Comparison of ENCODE assay signal across 28 cellular contexts in the genomic region with DNA sequence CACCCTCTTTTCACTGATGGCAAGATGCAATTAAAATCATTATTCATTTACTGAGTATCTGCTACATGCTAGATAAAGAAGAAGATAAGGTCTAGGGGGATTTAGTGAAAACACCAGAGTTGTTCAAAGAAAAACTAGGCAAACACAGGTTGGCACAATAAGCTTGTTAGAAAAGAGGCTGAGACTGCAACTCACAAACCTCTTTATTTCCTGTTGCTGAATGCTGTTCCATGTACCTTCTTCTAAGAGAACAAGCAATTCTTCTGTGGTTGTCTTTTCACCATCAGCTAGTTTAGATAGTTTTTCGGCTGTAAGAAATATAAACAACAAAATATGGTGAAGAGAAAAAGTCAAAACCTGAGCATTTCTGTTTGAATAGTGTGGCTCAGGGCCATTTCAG.
DNase-seq lines count a peak whose midpoint lies in the region; ATAC-seq, FAIRE-seq and TF ChIP-seq lines count a peak whose summit lies in the region.
"Had no signal": no experiment of that assay in that cellular context is flagged by ENCODE, and none has a peak within 500 bp of the region (broad histone marks: within the 10 kb centered on the region; RNA-seq: fewer than 3 reads in every experiment).

No MANE protein-coding gene starts in this region.

- peak overlapping the region; percentile 67 for H3K27ac Mint-ChIP-seq in activated naive CD8-positive, alpha-beta T cell
- H3K27ac Mint-ChIP-seq in neural crest cell (ENCODE audit: unreplicated experiment): peak overlapping the region; percentile 69
- H3K27ac Mint-ChIP-seq: nephron had no signal

- POLR2A ChIA-PET in SK-N-SH (lab: Yijun Ruan, JAX) (no interaction called here), HEK293T (lab: Yijun Ruan, JAX) (no interaction called here)

- no peaks in the 10 kb centered on the region for H3K9me2 ChIP-seq in SK-N-SH

- H3K27me3 ChIP-seq in SK-N-SH (ENCODE audit: insufficient read depth): no peaks in the 10 kb centered on the region
- H3K27me3 ChIP-seq in KMS-11 (ENCODE audit: insufficient read depth, low read depth): no peaks in the 10 kb centered on the region
- no peaks in the 10 kb centered on the region for H3K27me3 ChIP-seq in prostate gland (replicated peaks; ENCODE audit: insufficient read depth)
- H3K27me3 ChIP-seq: esophagus squamous epithelium had no signal

- H3K36me3 ChIP-seq in SK-N-SH (replicated peaks in 1 of 2; ENCODE audit: control insufficient read depth in 1 of 2, insufficient read depth in 2 of 2, low read length in 1 of 2) (peaks cover 26 to 52% of the 10 kb centered on the region in 2 experiments), KMS-11 (ENCODE audit: insufficient read depth) (no peaks in the 10 kb centered on the region), prostate gland (peaks cover 0 to 10% of the 10 kb centered on the region in 2 donors)

- H3K4me3 Mint-ChIP-seq in activated naive CD8-positive, alpha-beta T cell: no peak overlapping the region
- H3K4me3 Mint-ChIP-seq in neural crest cell: no peak overlapping the region
- H3K4me3 Mint-ChIP-seq: nephron had no signal

- no peak for TF ChIP-seq EP300 in SK-N-SH (IDR thresholded peaks at IDR 0.05; ENCODE audit: borderline replicate concordance in 1 of 2, low read depth in 1 of 2, low read length in 1 of 2)

- H3K79me2 ChIP-seq in SK-N-SH (ENCODE audit: insufficient read depth) (no peaks in the 10 kb centered on the region; the same call in 1 of the 2 replicates), KMS-11 (ENCODE audit: insufficient read depth, low read depth) (no peaks in the 10 kb centered on the region)

- ATAC-seq in SK-N-SH treated with all-trans-retinoic acid at 6 μM for 48 hours: no peak
- ATAC-seq: left cardiac atrium had no signal

- H2AFZ ChIP-seq in SK-N-SH (ENCODE audit: low read depth) (no peak overlapping the region), KMS-11 (ENCODE audit: low read depth) (no peak overlapping the region)

- H3K9me3 Mint-ChIP-seq in activated naive CD8-positive, alpha-beta T cell (ENCODE audit: low read depth): no peaks in the 10 kb centered on the region
- no peaks in the 10 kb centered on the region for H3K9me3 Mint-ChIP-seq in neural crest cell
- H3K9me3 Mint-ChIP-seq: nephron had no signal

- H3K27ac ChIP-seq in SK-N-SH (ENCODE audit: low read depth in 2 of 2, low read length in 1 of 2): peak overlapping the region in 1 of 2 experiments; percentile 69; a peak in 1 of 4 replicates
- 0 out of 2 replicates have a peak overlapping the region, but pooled peaks have one; percentile 9 for H3K27ac ChIP-seq in KMS-11
- no peak overlapping the region for H3K27ac ChIP-seq in prostate gland
- H3K27ac ChIP-seq: VCaP had no signal

- no peak for TF ChIP-seq CTCF in SK-N-SH (IDR thresholded peaks at IDR 0.05)
- TF ChIP-seq CTCF in KMS-11 (conservative IDR thresholded peaks at IDR 0.05; ENCODE audit: low read depth, low read length): no peak
- no peak for TF ChIP-seq CTCF in neural crest cell (conservative IDR thresholded peaks at IDR 0.05)
- no peak for TF ChIP-seq CTCF in prostate gland (IDR thresholded peaks at IDR 0.05)

- TF ChIP-seq RAD21 in SK-N-SH (IDR thresholded peaks at IDR 0.05; ENCODE audit: low read length): no peak

- 100% methylated on average over 1 of the region's 1 CpG for WGBS in SK-N-SH (ENCODE audit: low lambda C conversion rate)
- WGBS in prostate gland: 72% methylated on average over 1 of the region's 1 CpG

- TF ChIP-seq POLR2A in prostate gland (IDR thresholded peaks at IDR 0.05): no peak

- intact Hi-C loops in prostate gland (cut with DNase I): no loop called here

- peaks cover 32% of the 10 kb centered on the region for H3K4me1 Mint-ChIP-seq in activated naive CD8-positive, alpha-beta T cell (ENCODE audit: low read depth)
- no peaks in the 10 kb centered on the region for H3K4me1 Mint-ChIP-seq in neural crest cell
- H3K4me1 Mint-ChIP-seq: nephron had no signal

- H3K27me3 Mint-ChIP-seq in activated naive CD8-positive, alpha-beta T cell: no peaks in the 10 kb centered on the region
- H3K27me3 Mint-ChIP-seq in neural crest cell (ENCODE audit: low read depth): no peaks in the 10 kb centered on the region

- no peak for DNase-seq in SK-N-SH
- DNase-seq in neural crest cell (ENCODE audit: low read depth, low spot score): no peak
- DNase-seq in prostate gland (ENCODE audit: low spot score): no peak
- no peak for DNase-seq in HEK293T (ENCODE audit: extremely low spot score)
- no peak for DNase-seq in GM19239 (ENCODE audit: insufficient read length, low spot score)
- DNase-seq: 8988T; activated gamma-delta T cell; Calu3; cerebellar nuclear complex; effector CD8-positive, alpha-beta T cell; EL; esophagus squamous epithelium; HCEC 1CT; left cardiac atrium; mesendoderm; NCI-H1092 treated with DMSO at 0.1 percent for 48 hours; NCI-H2029 treated with DMSO at 0.1 percent for 48 hours; NCI-H345; OCI-M1; posterior cingulate gyrus; SHP77; stimulated activated naive CD4-positive, alpha-beta T cell treated with Interleukin-2 at 50 U/mL for 16 hours; trophoblast cell had no signal

- H3K4me1 ChIP-seq in SK-N-SH (ENCODE audit: control insufficient read depth in 1 of 2, insufficient read depth in 2 of 2, low read depth in 1 of 2, low read length in 1 of 2): peaks cover 0 to 21% of the 10 kb centered on the region in 2 experiments; a peak in 1 of 4 replicates
- peaks cover 51% of the 10 kb centered on the region for H3K4me1 ChIP-seq in KMS-11 (ENCODE audit: low read depth, poor library complexity, severe bottlenecking)
- H3K4me1 ChIP-seq in prostate gland (replicated peaks): no peaks in the 10 kb centered on the region

- no peaks in the 10 kb centered on the region for H3K9me3 ChIP-seq in SK-N-SH
- no peaks in the 10 kb centered on the region for H3K9me3 ChIP-seq in prostate gland
- H3K9me3 ChIP-seq: esophagus squamous epithelium had no signal

- H3K4me2 ChIP-seq in SK-N-SH: peak overlapping the region; percentile 42; the same call in 1 of the 2 replicates
- no peak overlapping the region for H3K4me2 ChIP-seq in KMS-11

- no peak for FAIRE-seq in GM19239 (lab: Jason Lieb, UNC)

- H4K20me1 ChIP-seq in SK-N-SH (ENCODE audit: insufficient read depth) (no peaks in the 10 kb centered on the region), KMS-11 (ENCODE audit: insufficient read depth) (no peaks in the 10 kb centered on the region)

- H3K4me3 ChIP-seq in SK-N-SH (ENCODE audit: low read depth in 2 of 2, low read length in 1 of 2) (no peak overlapping the region), KMS-11 (IDR thresholded peaks at IDR 0.05; ENCODE audit: insufficient read depth, low read depth, low read length) (no peak overlapping the region), prostate gland (no peak overlapping the region)
- H3K4me3 ChIP-seq: esophagus squamous epithelium had no signal

- peaks cover 9% of the 10 kb centered on the region for H3K36me3 Mint-ChIP-seq in activated naive CD8-positive, alpha-beta T cell
- H3K36me3 Mint-ChIP-seq in neural crest cell (ENCODE audit: low read depth): peaks cover 13% of the 10 kb centered on the region

- H3F3A ChIP-seq in SK-N-SH (replicated peaks; ENCODE audit: insufficient read depth): peaks cover 15% of the 10 kb centered on the region

- no peak overlapping the region for H3K9ac ChIP-seq in SK-N-SH
- H3K9ac ChIP-seq in KMS-11: no peak overlapping the region

- CTCF ChIA-PET in SK-N-SH (lab: Yijun Ruan, JAX): interaction anchor here (0.7 to 3.9 kb wide), 8 partner anchors 10 to 183 kb away, joined by 3 to 23 read pairs (median 4); no protein-coding TSS in a partner anchor
- CTCF ChIA-PET in HEK293T (lab: Yijun Ruan, JAX): no interaction called here

TF ChIP-seq in SK-N-SH, 30 proteins besides CTCF, POLR2A, EP300 and RAD21 (continues in another document):
- TF ChIP-seq TCF12 (IDR thresholded peaks at IDR 0.05) (no peak), EZH2phosphoT487 (IDR thresholded peaks at IDR 0.05; ENCODE audit: borderline replicate concordance, low read depth) (no peak), GABPA (IDR thresholded peaks at IDR 0.05; ENCODE audit: low read depth) (no peak)
- TF ChIP-seq, protein P1, sequence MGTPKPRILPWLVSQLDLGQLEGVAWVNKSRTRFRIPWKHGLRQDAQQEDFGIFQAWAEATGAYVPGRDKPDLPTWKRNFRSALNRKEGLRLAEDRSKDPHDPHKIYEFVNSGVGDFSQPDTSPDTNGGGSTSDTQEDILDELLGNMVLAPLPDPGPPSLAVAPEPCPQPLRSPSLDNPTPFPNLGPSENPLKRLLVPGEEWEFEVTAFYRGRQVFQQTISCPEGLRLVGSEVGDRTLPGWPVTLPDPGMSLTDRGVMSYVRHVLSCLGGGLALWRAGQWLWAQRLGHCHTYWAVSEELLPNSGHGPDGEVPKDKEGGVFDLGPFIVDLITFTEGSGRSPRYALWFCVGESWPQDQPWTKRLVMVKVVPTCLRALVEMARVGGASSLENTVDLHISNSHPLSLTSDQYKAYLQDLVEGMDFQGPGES (IDR thresholded peaks at IDR 0.05; ENCODE audit: low read depth, low read length): no peak

TF ChIP-seq in SK-N-SH treated with all-trans-retinoic acid at 6 μM for 48 hours, 23 proteins besides CTCF, POLR2A, EP300 and RAD21 (continues in another document):
- TF ChIP-seq CSDC2 (CRISPR knock-in tag; IDR thresholded peaks at IDR 0.05) (no peak), ZNF565 (CRISPR knock-in tag; conservative IDR thresholded peaks at IDR 0.05; ENCODE audit: low read depth) (no peak), ZFP3 (CRISPR knock-in tag; IDR thresholded peaks at IDR 0.05) (no peak), TOX (CRISPR knock-in tag; IDR thresholded peaks at IDR 0.05; ENCODE audit: borderline replicate concordance) (no peak), SNAI2 (CRISPR knock-in tag; IDR thresholded peaks at IDR 0.05) (no peak), ISL1 (CRISPR knock-in tag; IDR thresholded peaks at IDR 0.05) (no peak), ZC3H10 (CRISPR knock-in tag; IDR thresholded peaks at IDR 0.05) (no peak), ESRRG (CRISPR knock-in tag; IDR thresholded peaks at IDR 0.05) (no peak), GLIS3 (CRISPR knock-in tag; IDR thresholded peaks at IDR 0.05) (no peak)

TF ChIP-seq in HEK293T, 16 proteins besides CTCF, POLR2A, EP300 and RAD21:
- TF ChIP-seq TARDBP (IDR thresholded peaks at IDR 0.05): no peak
- TF ChIP-seq SUZ12 (IDR thresholded peaks at IDR 0.05): no peak
- TF ChIP-seq LEF1 (IDR thresholded peaks at IDR 0.05; ENCODE audit: borderline replicate concordance): no peak
- no peak for TF ChIP-seq CTBP1 (IDR thresholded peaks at IDR 0.05; ENCODE audit: borderline replicate concordance)
- TF ChIP-seq, protein P2, sequence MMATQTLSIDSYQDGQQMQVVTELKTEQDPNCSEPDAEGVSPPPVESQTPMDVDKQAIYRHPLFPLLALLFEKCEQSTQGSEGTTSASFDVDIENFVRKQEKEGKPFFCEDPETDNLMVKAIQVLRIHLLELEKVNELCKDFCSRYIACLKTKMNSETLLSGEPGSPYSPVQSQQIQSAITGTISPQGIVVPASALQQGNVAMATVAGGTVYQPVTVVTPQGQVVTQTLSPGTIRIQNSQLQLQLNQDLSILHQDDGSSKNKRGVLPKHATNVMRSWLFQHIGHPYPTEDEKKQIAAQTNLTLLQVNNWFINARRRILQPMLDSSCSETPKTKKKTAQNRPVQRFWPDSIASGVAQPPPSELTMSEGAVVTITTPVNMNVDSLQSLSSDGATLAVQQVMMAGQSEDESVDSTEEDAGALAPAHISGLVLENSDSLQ (IDR thresholded peaks at IDR 0.05): no peak
- no peak for TF ChIP-seq ARNT (IDR thresholded peaks at IDR 0.05)
- no peak for TF ChIP-seq SP1 (IDR thresholded peaks at IDR 0.05)
- TF ChIP-seq ELF4 (IDR thresholded peaks at IDR 0.05): no peak
